ENCODE assay signal across 7 cellular contexts in genomic region chr2:85577063-85577385, GRCh38. TPM values are rescaled to one million over a fixed set of nuclear protein-coding genes. Genes with fewer than 3 reads are reported as not detected.
DNase-seq lines count a peak whose midpoint lies in the region; ATAC-seq and FAIRE-seq lines count a peak whose summit lies in the region.

No MANE protein-coding gene starts in this region.

- peak overlapping the region; percentile 92 for H3K27ac ChIP-seq in HUES48 (ENCODE audit: low read depth, low read length)

- peak overlapping the region; percentile 59 for H3K4me3 ChIP-seq in HUES48 (ENCODE audit: low read depth, low read length)

- H3K4me1 ChIP-seq in HUES48 (ENCODE audit: control insufficient read depth, insufficient read depth, low read length) = peaks cover 25% of the 10 kb centered on the region

- H3K27me3 ChIP-seq in HUES48 (ENCODE audit: control insufficient read depth, insufficient read depth, low read length) = peaks cover 13% of the 10 kb centered on the region

- no peak overlapping the region for H3K9ac ChIP-seq in HUES48 (ENCODE audit: low read depth, low read length)

- H3K9me3 ChIP-seq in HUES48 (ENCODE audit: control insufficient read depth, insufficient read depth, low read length) = no peaks in the 10 kb centered on the region

- H3K4me3 Mint-ChIP-seq in activated CD8-positive, alpha-beta T cell treated with anti-CD3 and anti-CD28 coated beads, Interleukin-2, amount 10 ng/mL, durations not matched to agents 7 days and 5 days = peak overlapping the region; percentile 95
- peak overlapping the region; percentile 92 to 99 for H3K4me3 Mint-ChIP-seq in stimulated activated naive B cell treated with anti-CD40 and anti-IgM and Interleukin-4, amounts not matched to agents 10 μg/mL and 1 μg/mL and 100 μg/mL, for 72 hours

- no peaks in the 10 kb centered on the region for H3K9me3 Mint-ChIP-seq in activated CD8-positive, alpha-beta T cell treated with anti-CD3 and anti-CD28 coated beads, Interleukin-2, amount 10 ng/mL, durations not matched to agents 7 days and 5 days (ENCODE audit: insufficient read depth)
- no peaks in the 10 kb centered on the region for H3K9me3 Mint-ChIP-seq in stimulated activated naive B cell treated with anti-CD40 and anti-IgM and Interleukin-4, amounts not matched to agents 10 μg/mL and 1 μg/mL and 100 μg/mL, for 72 hours

- intact Hi-C loops in left colon (cut with DNase I, micrococcal nuclease) = no loop called here

- H3K4me1 Mint-ChIP-seq in activated CD8-positive, alpha-beta T cell treated with anti-CD3 and anti-CD28 coated beads, Interleukin-2, amount 10 ng/mL, durations not matched to agents 7 days and 5 days (ENCODE audit: low read depth) = peaks cover 33% of the 10 kb centered on the region
- peaks cover 21 to 41% of the 10 kb centered on the region in 2 donors for H3K4me1 Mint-ChIP-seq in stimulated activated naive B cell treated with anti-CD40 and anti-IgM and Interleukin-4, amounts not matched to agents 10 μg/mL and 1 μg/mL and 100 μg/mL, for 72 hours

- POLR2A ChIA-PET in activated CD8-positive, alpha-beta T cell treated with anti-CD3 and anti-CD28 coated beads, Interleukin-2, amount 10 ng/mL, durations not matched to agents 7 days and 5 days (lab: Charles Lee) = interaction anchor here (1.4 to 3.3 kb wide), 3 partner anchors 18 to 139 kb away, joined by 3 to 26 read pairs (median 8); partner anchors contain the start of genes MAT2A and RNF181

- H3K36me3 ChIP-seq in HUES48 (ENCODE audit: control insufficient read depth, insufficient read depth, low read length) = no peaks in the 10 kb centered on the region

- H3K27me3 Mint-ChIP-seq in activated CD8-positive, alpha-beta T cell treated with anti-CD3 and anti-CD28 coated beads, Interleukin-2, amount 10 ng/mL, durations not matched to agents 7 days and 5 days (ENCODE audit: low read depth) = peaks cover 6% of the 10 kb centered on the region
- no peaks in the 10 kb centered on the region for H3K27me3 Mint-ChIP-seq in stimulated activated naive B cell treated with anti-CD40 and anti-IgM and Interleukin-4, amounts not matched to agents 10 μg/mL and 1 μg/mL and 100 μg/mL, for 72 hours

- no peak for ATAC-seq in activated CD8-positive, alpha-beta T cell treated with anti-CD3 and anti-CD28 coated beads, Interleukin-2, amount 10 ng/mL, durations not matched to agents 7 days and 5 days
- ATAC-seq in left colon (peak; percentile 1), HG02885 (IDR thresholded peaks at IDR 0.05; ENCODE audit: poor library complexity, unreplicated experiment) (no peak)
- ATAC-seq in stimulated activated naive B cell treated with anti-CD40 and anti-IgM and Interleukin-4, amounts not matched to agents 10 μg/mL and 1 μg/mL and 100 μg/mL, for 72 hours (replicated peaks) = no peak

- H3K27ac Mint-ChIP-seq in activated CD8-positive, alpha-beta T cell treated with anti-CD3 and anti-CD28 coated beads, Interleukin-2, amount 10 ng/mL, durations not matched to agents 7 days and 5 days = no peak overlapping the region
- peak overlapping the region; percentile 96 for H3K27ac Mint-ChIP-seq in stimulated activated naive B cell treated with anti-CD40 and anti-IgM and Interleukin-4, amounts not matched to agents 10 μg/mL and 1 μg/mL and 100 μg/mL, for 72 hours

- FAIRE-seq in frontal cortex (lab: Jason Lieb, UNC) = no peak

- H3K36me3 Mint-ChIP-seq in activated CD8-positive, alpha-beta T cell treated with anti-CD3 and anti-CD28 coated beads, Interleukin-2, amount 10 ng/mL, durations not matched to agents 7 days and 5 days (ENCODE audit: low read depth) = peaks cover 26% of the 10 kb centered on the region
- H3K36me3 Mint-ChIP-seq in stimulated activated naive B cell treated with anti-CD40 and anti-IgM and Interleukin-4, amounts not matched to agents 10 μg/mL and 1 μg/mL and 100 μg/mL, for 72 hours = peaks cover 16 to 23% of the 10 kb centered on the region in 2 donors

- CTCF ChIA-PET in activated CD8-positive, alpha-beta T cell treated with anti-CD3 and anti-CD28 coated beads, Interleukin-2, amount 10 ng/mL, durations not matched to agents 7 days and 5 days (lab: Charles Lee) = interaction anchor here (0.7 to 1.8 kb wide), 3 partner anchors 15 to 60 kb away, joined by 3 to 6 read pairs (median 3); partner anchors contain the start of gene GGCX

- no peak for DNase-seq in activated CD8-positive, alpha-beta T cell treated with anti-CD3 and anti-CD28 coated beads, Interleukin-2, amount 10 ng/mL, durations not matched to agents 7 days and 5 days
- DNase-seq in left colon = no peak
- DNase-seq in stimulated activated naive B cell treated with anti-CD40 and anti-IgM and Interleukin-4, amounts not matched to agents 10 μg/mL and 1 μg/mL and 100 μg/mL, for 72 hours = no peak
- no peak for DNase-seq in frontal cortex (ENCODE audit: low spot score in 2 of 2)
- no peak for DNase-seq in LoVo (ENCODE audit: low spot score)

RNA-seq across cellular contexts. Expression of gene VAMP8, which starts 0.4 kb away (rescaled TPM):
- total RNA-seq in activated CD8-positive, alpha-beta T cell treated with anti-CD3 and anti-CD28 coated beads, Interleukin-2, amount 10 ng/mL, durations not matched to agents 7 days and 5 days = 100 to 1,000 TPM; 141 to 148 TPM
- 100 to 1,000 TPM; 268 to 282 TPM for total RNA-seq in left colon
- 0.82 TPM for total RNA-seq in frontal cortex

RNA-seq across cellular contexts. Expression of gene VAMP5, which starts 7.2 kb away (rescaled TPM):
- total RNA-seq in activated CD8-positive, alpha-beta T cell treated with anti-CD3 and anti-CD28 coated beads, Interleukin-2, amount 10 ng/mL, durations not matched to agents 7 days and 5 days = 10 to 100 TPM; 72.0 to 74.4 TPM
- 10 to 100 TPM; 20.1 to 20.4 TPM for total RNA-seq in left colon
- 3.3 TPM for total RNA-seq in frontal cortex

RNA-seq across cellular contexts. Expression of gene GGCX, which starts 15.7 kb away (rescaled TPM):
- 10 to 100 TPM; 18.9 to 20.0 TPM for total RNA-seq in activated CD8-positive, alpha-beta T cell treated with anti-CD3 and anti-CD28 coated beads, Interleukin-2, amount 10 ng/mL, durations not matched to agents 7 days and 5 days
- 10 to 100 TPM; 25.1 to 27.8 TPM for total RNA-seq in left colon
- 22.4 TPM for total RNA-seq in frontal cortex

RNA-seq across cellular contexts. Expression of gene RNF181, which starts 18.5 kb away (rescaled TPM):
- total RNA-seq in activated CD8-positive, alpha-beta T cell treated with anti-CD3 and anti-CD28 coated beads, Interleukin-2, amount 10 ng/mL, durations not matched to agents 7 days and 5 days = 100 to 1,000 TPM in 1 of 2 experiments, 10 to 100 TPM in 1; 91.0 to 104 TPM
- total RNA-seq in left colon (10 to 100 TPM; 78.8 to 84.2 TPM), frontal cortex (51.8 TPM)

RNA-seq across cellular contexts. Expression of gene TMEM150A, which starts 25.5 kb away (rescaled TPM):
- 1 to 10 TPM; 1.7 to 1.9 TPM for total RNA-seq in activated CD8-positive, alpha-beta T cell treated with anti-CD3 and anti-CD28 coated beads, Interleukin-2, amount 10 ng/mL, durations not matched to agents 7 days and 5 days
- total RNA-seq in left colon (10 to 100 TPM in 1 of 2 donors, 1 to 10 TPM in 1; 10.0 to 10.8 TPM), frontal cortex (3.7 TPM)

Comparison
In these comparisons a context has a peak if more than half of its experiments do, and no peak if none do; other contexts are left out.
1. RNA of gene VAMP8, which starts 0.4 kb away (total RNA-seq): 268 to 282 TPM in left colon and 141 to 148 TPM in activated CD8-positive, alpha-beta T cell treated with anti-CD3 and anti-CD28 coated beads, Interleukin-2, amount 10 ng/mL, durations not matched to agents 7 days and 5 days; 0.82 TPM in frontal cortex (single experiment); every median in the first group is over 10 times any median in the second.